Comparison of ENCODE assay signal across 23 cellular contexts in genomic region chr14:56585461-56586084, GRCh38.
A peak's percentile ranks its signal among the peaks of the same experiment; 100 is the strongest.
DNase-seq lines count a peak whose midpoint lies in the region; TF ChIP-seq lines count a peak whose summit lies in the region.
"Had no signal": no experiment of that assay in that cellular context is flagged by ENCODE, and none has a peak within 500 bp of the region (broad histone marks: within the 10 kb centered on the region; RNA-seq: fewer than 3 reads in every experiment).

No MANE protein-coding gene starts in this region.

- CTCF ChIA-PET in HEK293 (lab: Yijun Ruan, JAX), result no interaction called here

- no peak overlapping the region for H2AFZ ChIP-seq in ACC112 (ENCODE audit: low read length, unreplicated experiment)

- no peaks in the 10 kb centered on the region for H3K27me3 ChIP-seq in ACC112 (ENCODE audit: insufficient read depth, low read length)
- H3K27me3 ChIP-seq: ascending aorta, foreskin keratinocyte had no signal

- in situ Hi-C loops in astrocyte of the spinal cord (cut with HindIII; ENCODE audit: low sequenced_read_pairs), result no loop called here

- POLR2A ChIA-PET in HEK293 (lab: Yijun Ruan, JAX), result no interaction called here

- H3K79me2 ChIP-seq in ACC112 (ENCODE audit: control insufficient read depth, insufficient read depth, low read length, unreplicated experiment), result peaks cover 17% of the 10 kb centered on the region

- peak; percentile 91 for DNase-seq in NCI-H69 (lab: John Stamatoyannopoulos, UW)
- peak; percentile 57 for DNase-seq in astrocyte of the spinal cord (ENCODE audit: low read depth, low spot score)
- no peak for DNase-seq in DMS 273 treated with DMSO at 0.1 percent for 48 hours (lab: John Stamatoyannopoulos, UW)
- no peak for DNase-seq in NCI-H1048 (lab: John Stamatoyannopoulos, UW)
- no peak for DNase-seq in cerebellar nuclear complex (lab: John Stamatoyannopoulos, UW)
- no peak for DNase-seq in DMS114 treated with DMSO at 0.1 percent for 48 hours (lab: John Stamatoyannopoulos, UW; ENCODE audit: unreplicated experiment)
- DNase-seq: ACHN; activated CD4-positive, alpha-beta T cell treated with anti-CD3 and anti-CD28 coated beads, Interleukin-2, amount 50 U/mL, for 4 hours; activated naive CD4-positive, alpha-beta T cell treated with Interleukin-2 at 50 U/mL for 16 hours; DND-41; foreskin keratinocyte; mammary epithelial cell; MV-4-11; NCI-H446; right cardiac atrium; stimulated activated CD4-positive, alpha-beta T cell treated with anti-CD3 and anti-CD28 coated beads, Interleukin-15, amount 100 ng/mL, for 24 hours; WERI-Rb-1 had no signal

- H3K27ac ChIP-seq in ACC112 (ENCODE audit: low read depth, low read length) (peak overlapping the region; percentile 12; the same call in 1 of the 2 replicates), HEK293 (ENCODE audit: extremely low read depth, low read depth, low read length) (peak overlapping the region; percentile 6)
- H3K27ac ChIP-seq: ascending aorta, coronary artery, foreskin keratinocyte, SJSA1, WERI-Rb-1 had no signal

- H3K4me3 ChIP-seq in ACC112 (ENCODE audit: low read depth, low read length) (no peak overlapping the region), HEK293 (ENCODE audit: low read depth, low read length) (no peak overlapping the region), astrocyte of the spinal cord (ENCODE audit: low read depth, low read length) (no peak overlapping the region)
- H3K4me3 ChIP-seq: ascending aorta, coronary artery, K562, SJSA1 had no signal

- H3K4me1 ChIP-seq in ACC112 (ENCODE audit: control insufficient read depth, insufficient read depth, low read length, unreplicated experiment) (peaks cover 24% of the 10 kb centered on the region), HEK293 (ENCODE audit: control insufficient read depth, insufficient read depth, low read length) (peaks cover 47% of the 10 kb centered on the region)

- no peaks in the 10 kb centered on the region for H3K9me3 ChIP-seq in HEK293 (ENCODE audit: control insufficient read depth, insufficient read depth, low read depth, low read length)
- H3K9me3 ChIP-seq: ascending aorta, SJSA1 had no signal

- TF ChIP-seq CTCF in HEK293 (tag by site-specific recombination; IDR thresholded peaks at IDR 0.05) (no peak), astrocyte of the spinal cord (IDR thresholded peaks at IDR 0.05; ENCODE audit: low read depth, low read length) (no peak)

- H3K36me3 ChIP-seq in ACC112 (ENCODE audit: insufficient read depth, low read length) (peaks cover 11% of the 10 kb centered on the region), HEK293 (ENCODE audit: control insufficient read depth in 2 of 2, insufficient read depth in 1 of 2, low read length in 2 of 2) (peaks cover 0 to 9% of the 10 kb centered on the region in 2 experiments; a peak in 1 of 3 replicates)

TF ChIP-seq in HEK293, 187 proteins besides CTCF, POLR2A, EP300 and RAD21 (continues in another document):
- TF ChIP-seq OSR2 (tag by site-specific recombination; IDR thresholded peaks at IDR 0.05) (peak; percentile 96), PRDM4 (tag by site-specific recombination; IDR thresholded peaks at IDR 0.05) (peak; percentile 83), ZNF292 (tag by site-specific recombination; IDR thresholded peaks at IDR 0.05; ENCODE audit: borderline replicate concordance, low read depth) (no peak), ZNF629 (tag by site-specific recombination; IDR thresholded peaks at IDR 0.05) (peak; percentile 93), ZBTB20 (tag by site-specific recombination; IDR thresholded peaks at IDR 0.05) (no peak), OVOL3 (tag by site-specific recombination; IDR thresholded peaks at IDR 0.05) (peak; percentile 95), ZNF555 (tag by site-specific recombination; conservative IDR thresholded peaks at IDR 0.05) (no peak), WT1 (tag by site-specific recombination; IDR thresholded peaks at IDR 0.05) (peak; percentile 72), YY2 (tag by site-specific recombination; IDR thresholded peaks at IDR 0.05) (no peak), ZNF280C (tag by site-specific recombination; IDR thresholded peaks at IDR 0.05) (no peak), ZEB2 (tag by site-specific recombination; IDR thresholded peaks at IDR 0.05) (peak; percentile 90), ZNF747 (tag by site-specific recombination; IDR thresholded peaks at IDR 0.05) (no peak), ZNF362 (tag by site-specific recombination; IDR thresholded peaks at IDR 0.05) (peak; percentile 15; the same call in 1 of the 2 replicates), SCRT1 (tag by site-specific recombination; IDR thresholded peaks at IDR 0.05; ENCODE audit: borderline replicate concordance) (peak; percentile 83), ZNF580 (tag by site-specific recombination; IDR thresholded peaks at IDR 0.05) (no peak), ZNF777 (tag by site-specific recombination; IDR thresholded peaks at IDR 0.05; ENCODE audit: borderline replicate concordance) (no peak), ZSCAN16 (tag by site-specific recombination; IDR thresholded peaks at IDR 0.05) (no peak), PRDM6 (tag by site-specific recombination; IDR thresholded peaks at IDR 0.05) (peak; percentile 98), FEZF1 (tag by site-specific recombination; IDR thresholded peaks at IDR 0.05) (peak; percentile 94), ZNF140 (tag by site-specific recombination; IDR thresholded peaks at IDR 0.05) (no peak)

Comparison
In these comparisons a context has a peak if more than half of its experiments do, and no peak if none do; other contexts are left out.
1. DNase-seq: peak in NCI-H69 (single experiment) and astrocyte of the spinal cord (single experiment); none in DMS 273 treated with DMSO at 0.1 percent for 48 hours (single experiment), NCI-H1048 (single experiment), cerebellar nuclear complex (0 of 2) and DMS114 treated with DMSO at 0.1 percent for 48 hours (single experiment).